ENCODE assay signal across 20 cellular contexts in genomic region chr6:20279051-20279450, GRCh38.
"Had no signal": no experiment of that assay in that cellular context is flagged by ENCODE, and none has a peak within 500 bp of the region (broad histone marks: within the 10 kb centered on the region; RNA-seq: fewer than 3 reads in every experiment).

No MANE protein-coding gene starts in this region.

- H3K4me1 ChIP-seq: left ventricle myocardium inferior, lower lobe of right lung, right atrium auricular region, sigmoid colon, uterus had no signal

- H3K4me3 ChIP-seq: hepatocyte, left ventricle myocardium inferior, lower lobe of right lung, ovary, right atrium auricular region, sigmoid colon, skin epidermis, uterus had no signal

- H3K27ac ChIP-seq: hepatocyte, left ventricle myocardium inferior, lower lobe of right lung, ovary, right atrium auricular region, sigmoid colon, skin epidermis, uterus had no signal

- H3K36me3 ChIP-seq: left ventricle myocardium inferior, lower lobe of right lung, ovary, right atrium auricular region, sigmoid colon, uterus had no signal

- H3K27me3 ChIP-seq: hepatocyte, ovary, right atrium auricular region, sigmoid colon, uterus had no signal

- H3K9me3 ChIP-seq: lower lobe of right lung, ovary, sigmoid colon, uterus had no signal

- H3K9me3 Mint-ChIP-seq: natural killer cell had no signal

- H3K27ac Mint-ChIP-seq: memory B cell, mesothelial cell of epicardium, natural killer cell had no signal

- H3K36me3 Mint-ChIP-seq: memory B cell, natural killer cell had no signal

- H3K4me3 Mint-ChIP-seq: memory B cell, mesothelial cell of epicardium, natural killer cell, neural crest cell had no signal

- H2AFZ ChIP-seq: hepatocyte had no signal

- H3K4me2 ChIP-seq: hepatocyte had no signal

- DNase-seq: effector CD4-positive, alpha-beta T cell; foreskin melanocyte; head of caudate nucleus; kidney; left cardiac atrium; left ventricle myocardium inferior; lower lobe of right lung; natural killer cell; nucleus accumbens; ovary; sigmoid colon; stimulated activated CD4-positive, alpha-beta T cell treated with anti-CD3 and anti-CD28 coated beads, Interleukin-12 subunit alpha, Interleukin-12 subunit beta, amount 100 ng/mL, for 4 hours; stimulated activated naive CD4-positive, alpha-beta T cell treated with Interleukin-2 at 50 U/mL for 16 hours; uterus had no signal

- ATAC-seq: left cardiac atrium, lower lobe of right lung, natural killer cell had no signal

- H3K4me1 Mint-ChIP-seq: memory B cell, mesothelial cell of epicardium, natural killer cell had no signal

- H3K79me2 ChIP-seq: hepatocyte had no signal
